ENCODE assay signal across 17 cellular contexts in the genomic region with DNA sequence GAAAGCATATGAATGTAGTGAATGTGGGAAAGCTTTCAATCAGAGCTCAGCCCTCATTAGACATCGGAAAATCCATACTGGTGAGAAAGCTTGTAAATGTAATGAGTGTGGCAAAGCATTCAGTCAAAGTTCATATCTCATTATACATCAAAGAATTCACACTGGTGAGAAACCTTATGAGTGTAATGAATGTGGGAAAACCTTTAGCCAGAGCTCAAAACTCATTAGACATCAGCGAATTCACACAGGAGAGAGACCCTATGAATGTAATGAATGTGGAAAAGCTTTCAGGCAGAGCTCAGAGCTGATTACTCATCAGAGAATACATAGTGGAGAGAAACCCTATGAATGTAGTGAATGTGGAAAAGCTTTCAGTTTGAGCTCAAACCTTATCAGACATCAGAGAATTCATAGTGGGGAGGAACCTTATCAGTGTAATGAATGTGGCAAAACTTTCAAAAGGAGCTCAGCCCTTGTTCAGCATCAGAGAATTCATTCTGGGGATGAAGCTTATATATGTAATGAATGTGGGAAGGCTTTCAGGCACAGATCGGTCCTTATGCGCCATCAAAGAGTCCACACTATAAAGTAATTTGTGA. TPM values are rescaled to one million over a fixed set of nuclear protein-coding genes. Genes with fewer than 3 reads are reported as not detected.
A peak's percentile ranks its signal among the peaks of the same experiment; 100 is the strongest.
DNase-seq lines count a peak whose midpoint lies in the region; ATAC-seq and TF ChIP-seq lines count a peak whose summit lies in the region.
"Had no signal": no experiment of that assay in that cellular context is flagged by ENCODE, and none has a peak within 500 bp of the region (broad histone marks: within the 10 kb centered on the region; RNA-seq: fewer than 3 reads in every experiment).

No MANE protein-coding gene starts in this region.

- H3K4me3 Mint-ChIP-seq in CD8-positive, alpha-beta memory T cell = no peak overlapping the region

- H3K27me3 ChIP-seq in BLaER1 (no peaks in the 10 kb centered on the region), HCT116 (ENCODE audit: insufficient read depth, low read length) (no peaks in the 10 kb centered on the region), adipocyte (replicated peaks; ENCODE audit: control insufficient read depth, insufficient read depth, low read length) (no peaks in the 10 kb centered on the region)
- H3K27me3 ChIP-seq in CD8-positive, alpha-beta memory T cell (ENCODE audit: insufficient read depth, low read length, poor library complexity, severe bottlenecking) = no peaks in the 10 kb centered on the region

- H3K36me3 ChIP-seq in BLaER1 = peaks cover 83% of the 10 kb centered on the region
- H3K36me3 ChIP-seq in HCT116 (ENCODE audit: control insufficient read depth in 1 of 2, insufficient read depth in 2 of 2, low read length in 2 of 2) = peaks cover 52 to 79% of the 10 kb centered on the region in 2 experiments
- H3K36me3 ChIP-seq in adipocyte (ENCODE audit: control insufficient read depth, insufficient read depth, low read length, severe bottlenecking) = peaks cover 81% of the 10 kb centered on the region
- peaks cover 85% of the 10 kb centered on the region for H3K36me3 ChIP-seq in mesodermal cell (ENCODE audit: control insufficient read depth, insufficient read depth, low read length)
- H3K36me3 ChIP-seq in CD8-positive, alpha-beta memory T cell (ENCODE audit: insufficient read depth, low read length) = peaks cover 50% of the 10 kb centered on the region

- peaks cover 17 to 46% (median 37%) of the 10 kb centered on the region in 3 donors for H3K4me1 Mint-ChIP-seq in CD8-positive, alpha-beta memory T cell

- H3K27ac ChIP-seq in BLaER1 (no peak overlapping the region), HCT116 (ENCODE audit: low read depth, low read length) (no peak overlapping the region), mesodermal cell (ENCODE audit: low read depth, low read length, severe bottlenecking) (peak overlapping the region; percentile 58)
- no peak overlapping the region for H3K27ac ChIP-seq in CD8-positive, alpha-beta memory T cell (ENCODE audit: low read depth, low read length)
- H3K27ac ChIP-seq: GM23248 had no signal

- H4K20me1 ChIP-seq in BLaER1 (no peaks in the 10 kb centered on the region), HCT116 (ENCODE audit: insufficient read depth) (no peaks in the 10 kb centered on the region)

- no peak overlapping the region for H3K4me2 ChIP-seq in BLaER1
- H3K4me2 ChIP-seq in HCT116 (ENCODE audit: low read length) = no peak overlapping the region

- intact Hi-C loops in HCT116 (cut with micrococcal nuclease) = no loop called here

- H3K9me2 ChIP-seq in HCT116 (ENCODE audit: insufficient read depth) = no peaks in the 10 kb centered on the region

- H3K9me3 ChIP-seq in BLaER1 (peaks cover 68% of the 10 kb centered on the region), HCT116 (ENCODE audit: control insufficient read depth in 1 of 2, insufficient read depth in 1 of 2, low read depth in 1 of 2, low read length in 2 of 2) (peaks cover 0 to 18% of the 10 kb centered on the region in 2 experiments; a peak in 2 of 4 replicates), adipocyte (ENCODE audit: control insufficient read depth, low read length) (peaks cover 80% of the 10 kb centered on the region), mesodermal cell (ENCODE audit: control insufficient read depth, low read length) (peaks cover 45% of the 10 kb centered on the region)
- no peaks in the 10 kb centered on the region for H3K9me3 ChIP-seq in CD8-positive, alpha-beta memory T cell (ENCODE audit: low read length)
- H3K9me3 ChIP-seq: Caco-2, HAP-1 had no signal

- peaks cover 0 to under 1% of the 10 kb centered on the region in 2 donors for H3K27me3 Mint-ChIP-seq in CD8-positive, alpha-beta memory T cell
- H3K27me3 Mint-ChIP-seq: CD4-positive, CD25-positive, alpha-beta regulatory T cell had no signal

- H3K9me3 Mint-ChIP-seq in CD8-positive, alpha-beta memory T cell = peaks cover 0 to 4% (median 0%) of the 10 kb centered on the region in 5 donors

- H3K79me2 ChIP-seq in HCT116 (ENCODE audit: insufficient read depth, low read length) = peaks cover 18% of the 10 kb centered on the region

- no peak for TF ChIP-seq RAD21 in HCT116 (IDR thresholded peaks at IDR 0.05; ENCODE audit: low read depth)

- DNase-seq in HCT116 (ENCODE audit: low read depth, low spot score) = no peak
- DNase-seq in adipocyte (ENCODE audit: low read depth) = no peak
- no peak for DNase-seq in CD8-positive, alpha-beta memory T cell
- no peak for DNase-seq in NCI-H526 (lab: John Stamatoyannopoulos, UW)
- no peak for DNase-seq in HCEC 1CT
- DNase-seq: 8988T; C1 segment of cervical spinal cord; Caco-2; CD4-positive, CD25-positive, alpha-beta regulatory T cell; DMS153; DMS79; GDM1; GM23248 had no signal

- POLR2A ChIA-PET in HCT116 (lab: Charles Lee) = interaction anchor here (1.2 kb wide), 1 partner anchor 44 kb away, joined by 4 read pairs; a partner anchor contains a TSS
- POLR2A ChIA-PET in CD8-positive, alpha-beta memory T cell (lab: Charles Lee) = no interaction called here

- H3K9ac ChIP-seq in BLaER1 (no peak overlapping the region), HCT116 (ENCODE audit: low read length) (no peak overlapping the region), adipocyte (ENCODE audit: low read length) (no peak overlapping the region)
- H3K9ac ChIP-seq: GM23248 had no signal

- no peak for ATAC-seq in HCT116
- no peak for ATAC-seq in HG03432 (IDR thresholded peaks at IDR 0.05; ENCODE audit: unreplicated experiment)

- RAD21 ChIA-PET in HCT116 (lab: Charles Lee; ENCODE audit: low non-redundant PET in 1 of 2, low total read pairs in 2 of 2, uncharacterized antibody in 2 of 2, unreplicated experiment in 2 of 2) = interaction anchor here in 1 of 2 experiments (0.7 kb wide), 1 partner anchor 256 kb away, joined by 4 read pairs; no protein-coding TSS in a partner anchor

- H3K4me1 ChIP-seq in BLaER1 (peaks cover 13% of the 10 kb centered on the region), HCT116 (ENCODE audit: control insufficient read depth in 1 of 2, insufficient read depth in 2 of 2, low read length in 2 of 2) (peaks cover 0 to 6% of the 10 kb centered on the region in 2 experiments; a peak in 1 of 4 replicates), adipocyte (ENCODE audit: control insufficient read depth, insufficient read depth, low read length) (peaks cover 17% of the 10 kb centered on the region), mesodermal cell (ENCODE audit: control insufficient read depth, insufficient read depth, low read length, poor library complexity, severe bottlenecking) (peaks cover 6% of the 10 kb centered on the region)
- H3K4me1 ChIP-seq in CD8-positive, alpha-beta memory T cell (ENCODE audit: insufficient read depth, low read length) = peaks cover 14% of the 10 kb centered on the region
- H3K4me1 ChIP-seq: Caco-2, HAP-1 had no signal

- no peak overlapping the region for H3K27ac Mint-ChIP-seq in CD8-positive, alpha-beta memory T cell

- TF ChIP-seq POLR2A in HCT116 (IDR thresholded peaks at IDR 0.05; ENCODE audit: borderline replicate concordance, extremely low read depth, insufficient read depth, insufficient read length) = no peak

- BruUV-seq in HCT116 (replicated peaks; lab: Mats Ljungman, UMichigan) = no TSS peak

- peak overlapping the region; percentile 2; the same call in 1 of the 2 replicates for H3K4me3 ChIP-seq in BLaER1
- H3K4me3 ChIP-seq in HCT116 (replicated peaks in 1 of 2; ENCODE audit: low read depth in 1 of 2, low read length in 2 of 2) = no peak overlapping the region
- peak overlapping the region; percentile 45 for H3K4me3 ChIP-seq in adipocyte (ENCODE audit: low read length)
- no peak overlapping the region for H3K4me3 ChIP-seq in mesodermal cell (ENCODE audit: extremely low read depth, insufficient read depth, low read length, poor library complexity, severe bottlenecking)
- H3K4me3 ChIP-seq in CD8-positive, alpha-beta memory T cell (ENCODE audit: low read length) = no peak overlapping the region
- H3K4me3 ChIP-seq: GM23248, HAP-1 had no signal

- H2AFZ ChIP-seq in HCT116 (ENCODE audit: low read depth, low read length, poor library complexity, severe bottlenecking) = no peak overlapping the region
- H2AFZ ChIP-seq: GM23248 had no signal

- CTCF ChIA-PET in HCT116 (lab: Charles Lee) = no interaction called here
- CTCF ChIA-PET in CD8-positive, alpha-beta memory T cell (lab: Charles Lee) = interaction anchor here (1.0 to 1.6 kb wide), 2 partner anchors 13 to 15 kb away, joined by 3 read pairs; no protein-coding TSS in a partner anchor

- peaks cover 54 to 83% (median 58%) of the 10 kb centered on the region in 3 donors for H3K36me3 Mint-ChIP-seq in CD8-positive, alpha-beta memory T cell

- TF ChIP-seq CTCF in HCT116 (IDR thresholded peaks at IDR 0.05 in 2 of 3, conservative IDR thresholded peaks at IDR 0.05 in 1 of 3; ENCODE audit: borderline replicate concordance in 1 of 3, insufficient read depth in 1 of 3, low read depth in 2 of 3, low read length in 2 of 3) = no peak

- 90% methylated on average over 2 of the region's 4 CpGs; no CpG with 5 or more reads in 1 of the 2 experiments for WGBS in mesodermal cell (ENCODE audit: insufficient coverage in 2 of 2), 2 experiments

TF ChIP-seq in HCT116, 20 proteins besides CTCF, POLR2A, EP300 and RAD21:
- peak; percentile 46 for TF ChIP-seq ZNF274 (IDR thresholded peaks at IDR 0.05; ENCODE audit: low read depth, low read length)
- TF ChIP-seq EGR1 (IDR thresholded peaks at IDR 0.05; ENCODE audit: low read depth) = no peak

RNA-seq across cellular contexts. Expression of a gene that starts 5.0 kb away (rescaled TPM):
- 23.8 TPM for total RNA-seq in HCT116 (2021; ENCODE audit: unreplicated experiment)
- polyA plus RNA-seq in HCT116 (2012) = 7.5 and 12.0 TPM in 2 replicates
- 16.4 TPM for polyA plus RNA-seq in mesodermal cell (2013, experiment 1 of 2)
- 15.5 TPM for polyA plus RNA-seq in mesodermal cell (2013, experiment 2 of 2)
- total RNA-seq in CD8-positive, alpha-beta memory T cell = 10 to 100 TPM; 20.9 to 22.5 TPM
- polyA plus RNA-seq in CD8-positive, alpha-beta memory T cell = 6.7 TPM

RNA-seq across cellular contexts. Expression of a gene that starts 44.2 kb away (rescaled TPM):
- total RNA-seq in HCT116 (2021; ENCODE audit: unreplicated experiment) = 11.5 TPM
- 4.5 and 6.8 TPM in 2 replicates for polyA plus RNA-seq in HCT116 (2012)
- polyA plus RNA-seq in mesodermal cell (2013, experiment 1 of 2) = 11.7 TPM
- 12.9 TPM for polyA plus RNA-seq in mesodermal cell (2013, experiment 2 of 2)
- total RNA-seq in CD8-positive, alpha-beta memory T cell = 10 to 100 TPM in 1 of 2 experiments, 1 to 10 TPM in 1; 8.9 to 10.8 TPM
- 3.0 TPM for polyA plus RNA-seq in CD8-positive, alpha-beta memory T cell

Comparison
In these comparisons a context has a peak if more than half of its experiments do, and no peak if none do; other contexts are left out.
1. H3K4me3 ChIP-seq: peak in BLaER1 (single experiment) and adipocyte (single experiment); none in HCT116 (0 of 2), mesodermal cell (single experiment) and CD8-positive, alpha-beta memory T cell (single experiment).